Comparison of ENCODE assay signal across 21 cellular contexts in the genomic region with DNA sequence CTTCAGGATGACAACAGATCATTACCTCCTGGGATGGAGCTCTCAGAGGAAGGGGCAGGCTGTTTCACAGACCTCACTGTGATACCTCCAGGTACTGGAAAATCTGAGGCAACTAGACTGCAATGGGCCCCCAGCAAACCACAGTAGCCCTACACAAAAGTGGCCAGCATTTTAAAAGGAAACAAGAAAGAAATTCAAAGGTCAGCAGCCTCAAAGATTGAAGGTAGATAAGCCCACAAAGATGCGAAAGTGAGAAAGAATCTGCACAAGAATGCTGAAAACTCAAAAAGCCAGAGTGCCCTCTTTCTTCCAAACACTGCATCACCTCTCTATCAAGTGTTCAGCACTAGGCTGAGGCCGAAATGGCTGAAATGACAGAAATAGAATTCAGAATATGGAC.
DNase-seq lines count a peak whose midpoint lies in the region; ATAC-seq, FAIRE-seq and TF ChIP-seq lines count a peak whose summit lies in the region.
"Had no signal": no experiment of that assay in that cellular context is flagged by ENCODE, and none has a peak within 500 bp of the region (broad histone marks: within the 10 kb centered on the region; RNA-seq: fewer than 3 reads in every experiment).

No MANE protein-coding gene starts in this region.

- intact Hi-C loops in HepG2 (cut with micrococcal nuclease; ENCODE audit: unreplicated experiment): no loop called here
- intact Hi-C loops in right lobe of liver (cut with DNase I): no loop called here
- intact Hi-C loops in PC-9 (cut with micrococcal nuclease; ENCODE audit: unreplicated experiment): loop anchor here (5.0 kb wide), 1 partner anchor 456 kb away; no protein-coding TSS in a partner anchor
- intact Hi-C loops in activated CD4-positive, alpha-beta T cell treated with anti-CD3 and anti-CD28 coated beads, Interleukin-2, amount 10 ng/mL, durations not matched to agents 24 days and 14 days (cut with micrococcal nuclease): no loop called here

- TF ChIP-seq EP300 in HepG2 (IDR thresholded peaks at IDR 0.05; ENCODE audit: low read depth in 2 of 2, low read length in 2 of 2) (no peak), HepG2 (CRISPR knock-in tag; IDR thresholded peaks at IDR 0.05; ENCODE audit: borderline replicate concordance) (no peak)

- H3K4me3 ChIP-seq in HepG2 (replicated peaks in 1 of 3; ENCODE audit: insufficient read depth in 1 of 3, low read depth in 2 of 3, low read length in 3 of 3) (no peak overlapping the region), right lobe of liver (no peak overlapping the region), PC-9 (no peak overlapping the region)
- H3K4me3 ChIP-seq: BLaER1 had no signal

- H3K36me3 ChIP-seq in HepG2 (replicated peaks in 1 of 2; ENCODE audit: control insufficient read depth in 1 of 2, insufficient read depth in 2 of 2, low read length in 2 of 2) (no peaks in the 10 kb centered on the region), right lobe of liver (no peaks in the 10 kb centered on the region), PC-9 (ENCODE audit: low read depth) (no peaks in the 10 kb centered on the region)
- H3K36me3 ChIP-seq: BLaER1 had no signal

- no peak overlapping the region for H3K4me3 Mint-ChIP-seq in activated CD4-positive, alpha-beta T cell treated with anti-CD3 and anti-CD28 coated beads, Interleukin-2, amount 10 ng/mL, durations not matched to agents 24 days and 14 days
- H3K4me3 Mint-ChIP-seq: activated naive CD8-positive, alpha-beta T cell treated with anti-CD3 and anti-CD28 coated beads, Interleukin-2, amount 10 ng/mL, durations not matched to agents 7 days and 5 days; T-cell had no signal

- H2AFZ ChIP-seq in HepG2 (ENCODE audit: low read length): no peak overlapping the region
- no peak overlapping the region for H2AFZ ChIP-seq in PC-9

- TF ChIP-seq CTCF in HepG2 (CRISPR knock-in tag; IDR thresholded peaks at IDR 0.05): peak; percentile 36; the same call in 1 of the 2 replicates
- TF ChIP-seq CTCF in right lobe of liver (IDR thresholded peaks at IDR 0.05): no peak
- peak; percentile 30; the same call in 1 of the 2 replicates for TF ChIP-seq CTCF in PC-9 (conservative IDR thresholded peaks at IDR 0.05)
- no peak for TF ChIP-seq CTCF in GM20000 (IDR thresholded peaks at IDR 0.05; ENCODE audit: extremely low read depth, missing control alignments)

- 4% methylated on average over 2 of the region's 2 CpGs for WGBS in HepG2 (ENCODE audit: low lambda C conversion rate)
- WGBS in right lobe of liver (ENCODE audit: insufficient coverage, low coverage, low lambda C conversion rate, missing lambda C conversion rate): 44% methylated on average over 2 of the region's 2 CpGs

- no peaks in the 10 kb centered on the region for H3K36me3 Mint-ChIP-seq in activated CD4-positive, alpha-beta T cell treated with anti-CD3 and anti-CD28 coated beads, Interleukin-2, amount 10 ng/mL, durations not matched to agents 24 days and 14 days (ENCODE audit: low read depth)
- H3K36me3 Mint-ChIP-seq: activated naive CD8-positive, alpha-beta T cell treated with anti-CD3 and anti-CD28 coated beads, Interleukin-2, amount 10 ng/mL, durations not matched to agents 7 days and 5 days; T-cell had no signal

- no peaks in the 10 kb centered on the region for H3K4me1 Mint-ChIP-seq in activated CD4-positive, alpha-beta T cell treated with anti-CD3 and anti-CD28 coated beads, Interleukin-2, amount 10 ng/mL, durations not matched to agents 24 days and 14 days
- H3K4me1 Mint-ChIP-seq: activated naive CD8-positive, alpha-beta T cell treated with anti-CD3 and anti-CD28 coated beads, Interleukin-2, amount 10 ng/mL, durations not matched to agents 7 days and 5 days; T-cell had no signal

- H3K4me1 ChIP-seq in HepG2 (ENCODE audit: insufficient read depth, low read length) (no peaks in the 10 kb centered on the region), right lobe of liver (no peaks in the 10 kb centered on the region), PC-9 (replicated peaks; ENCODE audit: insufficient read depth) (peaks cover 3% of the 10 kb centered on the region)
- H3K4me1 ChIP-seq: BLaER1 had no signal

- H4K20me1 ChIP-seq in HepG2 (ENCODE audit: insufficient read depth, low read length): no peaks in the 10 kb centered on the region
- H4K20me1 ChIP-seq in PC-9 (ENCODE audit: insufficient read depth): no peaks in the 10 kb centered on the region
- H4K20me1 ChIP-seq: BLaER1 had no signal

- in situ Hi-C loops in HepG2 (cut with HindIII; ENCODE audit: extremely low pct_ligation_motif_present, low pct_unique_long_range_greater_than_20kb): no loop called here

- no peak overlapping the region for H3K27ac Mint-ChIP-seq in activated CD4-positive, alpha-beta T cell treated with anti-CD3 and anti-CD28 coated beads, Interleukin-2, amount 10 ng/mL, durations not matched to agents 24 days and 14 days
- H3K27ac Mint-ChIP-seq: activated naive CD8-positive, alpha-beta T cell treated with anti-CD3 and anti-CD28 coated beads, Interleukin-2, amount 10 ng/mL, durations not matched to agents 7 days and 5 days; activated T-helper 2 cell treated with anti-CD3 and anti-CD28 coated beads, Interferon-gamma antibody, Interleukin-2, Interleukin-4, amounts not matched to agents 10 μg/mL and 5 μg/mL and 100 μg/mL, durations not matched to agents 14 hours and 24 hours and 36 hours; T-cell had no signal

- H3K9me3 ChIP-seq in HepG2 (ENCODE audit: low read length) (no peaks in the 10 kb centered on the region), right lobe of liver (no peaks in the 10 kb centered on the region), PC-9 (ENCODE audit: insufficient read depth, low read depth) (peaks cover 7% of the 10 kb centered on the region; the same call in 1 of the 2 replicates)
- H3K9me3 ChIP-seq: BLaER1 had no signal

- H3K27me3 ChIP-seq in HepG2 (ENCODE audit: control insufficient read depth in 1 of 2, insufficient read depth in 2 of 2, low read length in 2 of 2): no peaks in the 10 kb centered on the region
- H3K27me3 ChIP-seq in right lobe of liver: no peaks in the 10 kb centered on the region
- no peaks in the 10 kb centered on the region for H3K27me3 ChIP-seq in PC-9 (ENCODE audit: insufficient read depth, low read depth)
- H3K27me3 ChIP-seq: BLaER1 had no signal

- ATAC-seq in HepG2 (peak; percentile 49; the same call in 2 of the 3 replicates), right lobe of liver (no peak)
- ATAC-seq: T-cell had no signal

- no TSS peak for BruUV-seq in HepG2 (replicated peaks; lab: Mats Ljungman, UMichigan)
- BruUV-seq in PC-9 (replicated peaks; lab: Mats Ljungman, UMichigan): no TSS peak

- peaks cover 4% of the 10 kb centered on the region; the same call in 1 of the 2 replicates for H3K9me2 ChIP-seq in PC-9 (ENCODE audit: insufficient read depth)

- POLR2A ChIA-PET in HepG2 (lab: Yijun Ruan, JAX): no interaction called here
- POLR2A ChIA-PET in PC-9 (lab: Charles Lee; ENCODE audit: unreplicated experiment): no interaction called here

- CTCF ChIA-PET in HepG2 (lab: Yijun Ruan, JAX; ENCODE audit: low intra/inter-chr PET ratio, low total read pairs) (no interaction called here), PC-9 (lab: Charles Lee) (no interaction called here)

- H3K9me3 Mint-ChIP-seq in activated CD4-positive, alpha-beta T cell treated with anti-CD3 and anti-CD28 coated beads, Interleukin-2, amount 10 ng/mL, durations not matched to agents 24 days and 14 days: no peaks in the 10 kb centered on the region
- H3K9me3 Mint-ChIP-seq: activated T-helper 2 cell treated with anti-CD3 and anti-CD28 coated beads, Interferon-gamma antibody, Interleukin-2, Interleukin-4, amounts not matched to agents 10 μg/mL and 5 μg/mL and 100 μg/mL, durations not matched to agents 14 hours and 24 hours and 36 hours had no signal

- no peak overlapping the region for H3K9ac ChIP-seq in HepG2 (ENCODE audit: insufficient read depth, low read depth, low read length)
- H3K9ac ChIP-seq: BLaER1 had no signal

- FAIRE-seq in HepG2 (lab: Jason Lieb, UNC): no peak
- FAIRE-seq: A204.1, islet of Langerhans, urothelium cell line had no signal

- TF ChIP-seq POLR2A in HepG2 (IDR thresholded peaks at IDR 0.05; ENCODE audit: insufficient read depth in 1 of 2, low read depth in 2 of 2, low read length in 2 of 2) (no peak), right lobe of liver (IDR thresholded peaks at IDR 0.05) (no peak)

- no peaks in the 10 kb centered on the region for H3K27me3 Mint-ChIP-seq in activated CD4-positive, alpha-beta T cell treated with anti-CD3 and anti-CD28 coated beads, Interleukin-2, amount 10 ng/mL, durations not matched to agents 24 days and 14 days
- H3K27me3 Mint-ChIP-seq: activated naive CD8-positive, alpha-beta T cell treated with anti-CD3 and anti-CD28 coated beads, Interleukin-2, amount 10 ng/mL, durations not matched to agents 7 days and 5 days; T-cell had no signal

- H3K4me2 ChIP-seq in HepG2 (ENCODE audit: low read depth, low read length): no peak overlapping the region
- H3K4me2 ChIP-seq in PC-9: no peak overlapping the region
- H3K4me2 ChIP-seq: BLaER1 had no signal

- no peak overlapping the region for H3K27ac ChIP-seq in HepG2 (ENCODE audit: extremely low read length, insufficient read depth, low read length)
- H3K27ac ChIP-seq in right lobe of liver: no peak overlapping the region
- no peak overlapping the region for H3K27ac ChIP-seq in PC-9
- H3K27ac ChIP-seq: BLaER1 had no signal

- no peak for DNase-seq in HepG2 (ENCODE audit: low spot score)
- no peak for DNase-seq in right lobe of liver
- peak in 1 of 2 experiments; percentile 10 for DNase-seq in PC-9
- peak; percentile 3 for DNase-seq in fibroblast of peridontal ligament (ENCODE audit: extremely low read depth)
- no peak for DNase-seq in GM20000 (ENCODE audit: low spot score)
- no peak for DNase-seq in activated CD4-positive, alpha-beta T cell treated with anti-CD3 and anti-CD28 coated beads, Interleukin-2, amount 10 ng/mL, durations not matched to agents 24 days and 14 days
- DNase-seq in iPS-NIHi7 (ENCODE audit: extremely low spot score): no peak
- no peak for DNase-seq in globus pallidus (ENCODE audit: low spot score)
- DNase-seq: activated CD4-positive, alpha-beta T cell treated with anti-CD3 and anti-CD28 coated beads, Interleukin-2, amount 50 U/mL, for 1 hour; activated naive CD8-positive, alpha-beta T cell treated with anti-CD3 and anti-CD28 coated beads, Interleukin-2, amount 10 ng/mL, durations not matched to agents 7 days and 5 days; EL; NCI-H1436; NCI-H524 treated with DMSO at 0.1 percent for 48 hours; occipital lobe; Right ventricle myocardium superior; T-cell had no signal

- H3K79me2 ChIP-seq in HepG2 (ENCODE audit: insufficient read depth, low read length) (no peaks in the 10 kb centered on the region), PC-9 (ENCODE audit: low read depth) (no peaks in the 10 kb centered on the region)

- no peak for TF ChIP-seq RAD21 in HepG2 (CRISPR knock-in tag; IDR thresholded peaks at IDR 0.05)

- no peaks in the 10 kb centered on the region; the same call in 1 of the 2 replicates for H3F3A ChIP-seq in PC-9 (ENCODE audit: insufficient read depth, low read depth)

TF ChIP-seq in HepG2, 621 proteins besides CTCF, POLR2A, EP300 and RAD21:
- TF ChIP-seq ZNF747 (CRISPR knock-in tag; IDR thresholded peaks at IDR 0.05; ENCODE audit: borderline replicate concordance) (no peak), ZNF256 (CRISPR knock-in tag; conservative IDR thresholded peaks at IDR 0.05) (no peak), STAG1 (CRISPR knock-in tag; IDR thresholded peaks at IDR 0.05) (peak; percentile 40; the same call in 1 of the 2 replicates), ZFP1 (CRISPR knock-in tag; IDR thresholded peaks at IDR 0.05) (no peak)

Comparison
In these comparisons a context has a peak if more than half of its experiments do, and no peak if none do; other contexts are left out.
1. CTCF ChIP-seq: peak in HepG2 (single experiment) and PC-9 (single experiment); none in right lobe of liver (0 of 4) and GM20000 (single experiment).